In the genomic region with DNA sequence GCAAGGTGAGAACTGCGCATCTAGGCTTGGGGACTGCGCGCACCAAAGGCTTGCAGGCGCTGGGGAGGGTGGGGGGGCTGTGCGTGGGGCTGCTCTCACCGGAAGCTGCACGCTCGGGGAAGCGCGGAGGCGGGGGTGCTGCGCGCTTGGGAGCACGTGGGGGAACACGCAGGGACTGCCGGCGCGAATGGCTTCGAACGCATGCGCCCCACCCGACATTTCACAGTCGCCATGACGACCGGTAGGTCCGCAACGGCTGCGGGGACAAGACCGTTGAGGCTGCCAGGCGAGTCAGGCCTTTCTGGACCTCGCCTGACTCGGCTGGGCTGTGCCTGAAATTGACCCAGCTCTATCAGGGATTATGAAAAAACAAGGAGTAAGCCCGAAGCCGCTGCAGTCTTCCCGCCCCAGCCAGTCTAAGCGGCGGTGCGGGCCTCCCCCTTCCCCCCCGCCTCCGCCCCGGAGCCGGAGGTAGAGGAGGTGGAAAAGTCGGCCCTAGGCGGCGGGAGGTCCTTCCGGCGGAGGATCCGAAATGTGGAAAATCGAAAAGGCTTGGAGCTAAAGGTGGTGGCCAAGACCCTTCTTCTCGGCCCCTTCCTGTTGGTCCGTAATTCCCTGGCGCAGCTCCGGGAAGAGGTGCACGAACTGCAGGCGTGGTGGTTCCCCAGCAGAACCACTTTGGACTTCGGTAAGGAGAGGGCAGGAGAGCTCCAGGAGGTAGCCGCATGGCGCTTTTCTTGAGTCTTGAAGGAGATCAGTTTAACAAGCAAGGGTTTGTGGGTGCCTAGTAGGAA, we compare ENCODE assay signal across 8 cellular contexts. TPM values are rescaled to one million over a fixed set of nuclear protein-coding genes. Genes with fewer than 3 reads are reported as not detected.
DNase-seq lines count a peak whose midpoint lies in the region; ATAC-seq and TF ChIP-seq lines count a peak whose summit lies in the region.

No MANE protein-coding gene starts in this region.

- H3K27me3 Mint-ChIP-seq in activated CD4-positive, alpha-beta memory T cell treated with anti-CD3 and anti-CD28 coated beads for 36 hours: peaks cover 21% of the 10 kb centered on the region

- H3K4me3 ChIP-seq in HUES6 (ENCODE audit: low read depth, low read length) (peak overlapping the region; percentile 77), epithelial cell of esophagus (ENCODE audit: low read length) (peak overlapping the region; percentile 19)

- DNase-seq in activated CD4-positive, alpha-beta memory T cell treated with anti-CD3 and anti-CD28 coated beads for 36 hours: peak; percentile 44
- DNase-seq in epithelial cell of esophagus (ENCODE audit: low read depth) (no peak), middle frontal gyrus (ENCODE audit: extremely low spot score, low spot score) (peak; percentile 33), NCI-H1436 treated with DMSO at 0.1 percent for 48 hours (lab: John Stamatoyannopoulos, UW) (no peak), HUDEP-2 (lab: John Stamatoyannopoulos, UW; ENCODE audit: unreplicated experiment in 76 of 76) (no peak)
- DNase-seq in stimulated activated naive CD8-positive, alpha-beta T cell treated with anti-CD3 and anti-CD28 coated beads, Interleukin-15, Interleukin-2, amounts not matched to agents 100 U/mL and 50 U/mL, for 24 hours: peak; percentile 39
- no peak for DNase-seq in activated CD4-positive, CD25-positive, alpha-beta regulatory T cell (lab: John Stamatoyannopoulos, UW)

- H3K9me3 ChIP-seq in HUES6 (ENCODE audit: control insufficient read depth, insufficient read depth, low read depth, low read length): no peaks in the 10 kb centered on the region

- H3K27me3 ChIP-seq in HUES6 (ENCODE audit: control insufficient read depth, insufficient read depth, low read length): peaks cover 31% of the 10 kb centered on the region

- intact Hi-C loops in activated CD4-positive, alpha-beta memory T cell treated with anti-CD3 and anti-CD28 coated beads for 36 hours (cut with micrococcal nuclease): no loop called here

- no peak overlapping the region for H3K27ac Mint-ChIP-seq in activated CD4-positive, alpha-beta memory T cell treated with anti-CD3 and anti-CD28 coated beads for 36 hours

- POLR2A ChIA-PET in activated CD4-positive, alpha-beta memory T cell treated with anti-CD3 and anti-CD28 coated beads for 36 hours (lab: Charles Lee): no interaction called here

- TF ChIP-seq CTCF in epithelial cell of esophagus (IDR thresholded peaks at IDR 0.05; ENCODE audit: insufficient read depth, low read depth, low read length, missing control alignments): no peak

- no peaks in the 10 kb centered on the region for H3K36me3 Mint-ChIP-seq in activated CD4-positive, alpha-beta memory T cell treated with anti-CD3 and anti-CD28 coated beads for 36 hours

- 0 out of 2 replicates have a peak, but pooled peaks cover 2% of the 10 kb centered on the region for H3K4me1 ChIP-seq in HUES6 (ENCODE audit: control insufficient read depth, insufficient read depth, low read length)

- CTCF ChIA-PET in activated CD4-positive, alpha-beta memory T cell treated with anti-CD3 and anti-CD28 coated beads for 36 hours (lab: Charles Lee): no interaction called here

- peaks cover 12% of the 10 kb centered on the region for H3K4me1 Mint-ChIP-seq in activated CD4-positive, alpha-beta memory T cell treated with anti-CD3 and anti-CD28 coated beads for 36 hours (ENCODE audit: low read depth)

- H3K27ac ChIP-seq in HUES6 (ENCODE audit: low read depth, low read length): no peak overlapping the region

- H3K9ac ChIP-seq in HUES6 (ENCODE audit: low read length): peak overlapping the region; percentile 38

- no peaks in the 10 kb centered on the region for H3K9me3 Mint-ChIP-seq in activated CD4-positive, alpha-beta memory T cell treated with anti-CD3 and anti-CD28 coated beads for 36 hours

- H3K4me3 Mint-ChIP-seq in activated CD4-positive, alpha-beta memory T cell treated with anti-CD3 and anti-CD28 coated beads for 36 hours: peak overlapping the region; percentile 60

- H3K36me3 ChIP-seq in HUES6 (ENCODE audit: control insufficient read depth, insufficient read depth, low read length): no peaks in the 10 kb centered on the region

- peak; percentile 52 for ATAC-seq in stimulated activated naive CD8-positive, alpha-beta T cell treated with anti-CD3 and anti-CD28 coated beads, Interleukin-15, Interleukin-2, amounts not matched to agents 100 U/mL and 50 U/mL, for 24 hours

RNA-seq across cellular contexts. Expression of gene STEAP1, which starts 34.9 kb away (rescaled TPM):
- under 1 TPM; 0.41 to 0.50 TPM for total RNA-seq in activated CD4-positive, alpha-beta memory T cell treated with anti-CD3 and anti-CD28 coated beads for 36 hours

Comparison
In these comparisons a context has a peak if more than half of its experiments do, and no peak if none do; other contexts are left out.
1. DNase-seq: peak in activated CD4-positive, alpha-beta memory T cell treated with anti-CD3 and anti-CD28 coated beads for 36 hours (single experiment), middle frontal gyrus (single experiment) and stimulated activated naive CD8-positive, alpha-beta T cell treated with anti-CD3 and anti-CD28 coated beads, Interleukin-15, Interleukin-2, amounts not matched to agents 100 U/mL and 50 U/mL, for 24 hours (single experiment); none in epithelial cell of esophagus (single experiment), NCI-H1436 treated with DMSO at 0.1 percent for 48 hours (single experiment), HUDEP-2 (0 of 76) and activated CD4-positive, CD25-positive, alpha-beta regulatory T cell (0 of 4).